11 cellular contexts compared by ENCODE assay signal in genomic region chr5:149422429-149423286, GRCh38. TPM values are rescaled to one million over a fixed set of nuclear protein-coding genes. Genes with fewer than 3 reads are reported as not detected.
DNase-seq lines count a peak whose midpoint lies in the region; ATAC-seq and TF ChIP-seq lines count a peak whose summit lies in the region.
"Had no signal": no experiment of that assay in that cellular context is flagged by ENCODE, and none has a peak within 500 bp of the region (broad histone marks: within the 10 kb centered on the region; RNA-seq: fewer than 3 reads in every experiment).

No MANE protein-coding gene starts in this region.

- H3K4me2 ChIP-seq in neural progenitor cell = peak overlapping the region; percentile 25

- H3K4me1 ChIP-seq in BE2C = peaks cover 65% of the 10 kb centered on the region
- H3K4me1 ChIP-seq in neural progenitor cell = peaks cover 34% of the 10 kb centered on the region

- H3K27me3 ChIP-seq in BE2C (no peaks in the 10 kb centered on the region), neural progenitor cell (no peaks in the 10 kb centered on the region)

- H3K36me3 ChIP-seq in BE2C = no peaks in the 10 kb centered on the region
- H3K36me3 ChIP-seq in neural progenitor cell = no peaks in the 10 kb centered on the region

- DNase-seq in BE2C = peak; percentile 99
- DNase-seq in SHP77 (lab: John Stamatoyannopoulos, UW) = peak; percentile 30 to 63
- peak; percentile 92 for DNase-seq in fibroblast of pulmonary artery (ENCODE audit: low read depth)
- peak; percentile 52 for DNase-seq in neural progenitor cell (ENCODE audit: low spot score)
- DNase-seq in activated effector memory CD4-positive, alpha-beta T cell treated with Interleukin-2 at 50 U/mL for 16 hours = no peak
- no peak for DNase-seq in NCI-H1694 (lab: John Stamatoyannopoulos, UW)
- DNase-seq: Calu3 had no signal

- H3K4me3 Mint-ChIP-seq in neural progenitor cell = peak overlapping the region; percentile 48
- H3K4me3 Mint-ChIP-seq: T-helper 1 cell treated with Interleukin-12 subunit alpha and Interleukin-12 subunit beta and Interleukin-4 antibody, amounts not matched to agents 30 μg/mL and 1 μg/mL, for 36 hours had no signal

- H3K27ac ChIP-seq in neural progenitor cell = no peak overlapping the region
- H3K27ac ChIP-seq: epithelial cell of prostate had no signal

- no peak for TF ChIP-seq CTCF in BE2C (IDR thresholded peaks at IDR 0.05; ENCODE audit: low read depth, low read length)
- no peak for TF ChIP-seq CTCF in fibroblast of pulmonary artery (IDR thresholded peaks at IDR 0.05; ENCODE audit: low read length, missing control alignments)
- no peak for TF ChIP-seq CTCF in neural progenitor cell (IDR thresholded peaks at IDR 0.05)

- peaks cover 61% of the 10 kb centered on the region for H3K4me1 Mint-ChIP-seq in neural progenitor cell

- ATAC-seq in GM19463 (IDR thresholded peaks at IDR 0.05; ENCODE audit: unreplicated experiment) (no peak), GM21526 (IDR thresholded peaks at IDR 0.05; ENCODE audit: low FRiP score, unreplicated experiment) (no peak)

- H3K9me3 ChIP-seq in BE2C = no peaks in the 10 kb centered on the region
- no peaks in the 10 kb centered on the region for H3K9me3 ChIP-seq in neural progenitor cell (ENCODE audit: low read depth)

- H3K36me3 Mint-ChIP-seq in neural progenitor cell = no peaks in the 10 kb centered on the region

- H3K9ac ChIP-seq in neural progenitor cell = no peak overlapping the region

- H3K79me2 ChIP-seq in neural progenitor cell (ENCODE audit: low read depth) = no peaks in the 10 kb centered on the region

- peak overlapping the region; percentile 72 for H3K27ac Mint-ChIP-seq in neural progenitor cell
- H3K27ac Mint-ChIP-seq: T-helper 1 cell treated with Interleukin-12 subunit alpha and Interleukin-12 subunit beta and Interleukin-4 antibody, amounts not matched to agents 30 μg/mL and 1 μg/mL, for 36 hours had no signal

- no peak overlapping the region for H2AFZ ChIP-seq in neural progenitor cell (replicated peaks)

- H3K4me3 ChIP-seq in BE2C (ENCODE audit: low read depth, low read length) (peak overlapping the region; percentile 31), fibroblast of pulmonary artery (replicated peaks; ENCODE audit: low read depth, low read length) (no peak overlapping the region), neural progenitor cell (no peak overlapping the region)

- H3K9me3 Mint-ChIP-seq in neural progenitor cell = no peaks in the 10 kb centered on the region
- H3K9me3 Mint-ChIP-seq: T-helper 1 cell treated with Interleukin-12 subunit alpha and Interleukin-12 subunit beta and Interleukin-4 antibody, amounts not matched to agents 30 μg/mL and 1 μg/mL, for 36 hours had no signal

- peaks cover 5% of the 10 kb centered on the region for H3F3A ChIP-seq in neural progenitor cell (ENCODE audit: low read depth)

- peaks cover 14% of the 10 kb centered on the region for H3K27me3 Mint-ChIP-seq in neural progenitor cell (ENCODE audit: insufficient read depth, low read depth)

- no peaks in the 10 kb centered on the region for H4K20me1 ChIP-seq in neural progenitor cell (ENCODE audit: low read depth)

RNA-seq across cellular contexts. Expression of gene IL17B, which starts 43.6 kb away (rescaled TPM):
- 1.1 TPM for polyA plus RNA-seq in BE2C (2012; ENCODE audit: insufficient read depth, insufficient read length, low read depth)
- not detected in 2 replicates for total RNA-seq in neural progenitor cell (ENCODE audit: low replicate concordance)
- total RNA-seq: Calu3 had no signal

Comparison
In these comparisons a context has a peak if more than half of its experiments do, and no peak if none do; other contexts are left out.
1. DNase-seq: peak in BE2C (single experiment), SHP77 (2 of 2), fibroblast of pulmonary artery (single experiment) and neural progenitor cell (single experiment); none in activated effector memory CD4-positive, alpha-beta T cell treated with Interleukin-2 at 50 U/mL for 16 hours (single experiment) and NCI-H1694 (single experiment).